ENCODE assay signal across 34 cellular contexts in the genomic region with DNA sequence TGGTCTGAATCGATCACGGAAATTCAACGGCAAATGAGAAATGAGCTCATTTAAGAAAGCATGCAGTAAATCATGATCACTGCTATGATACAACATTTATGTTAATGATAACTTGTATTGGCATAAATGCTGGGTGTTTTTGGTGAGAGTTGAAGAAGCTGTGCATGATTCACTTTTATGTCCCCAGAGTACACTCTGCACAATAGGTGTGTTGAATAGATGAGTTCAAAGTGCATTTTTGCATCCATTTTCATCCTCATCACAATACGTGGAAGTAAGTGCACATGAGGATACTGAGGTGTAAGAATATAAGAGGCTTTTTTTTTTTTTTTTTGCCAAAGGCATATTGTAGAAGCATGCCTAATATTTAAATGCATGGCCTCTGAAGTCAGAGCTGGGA.
"Had no signal": no experiment of that assay in that cellular context is flagged by ENCODE, and none has a peak within 500 bp of the region (broad histone marks: within the 10 kb centered on the region; RNA-seq: fewer than 3 reads in every experiment).

No MANE protein-coding gene starts in this region.

- H3K4me3 Mint-ChIP-seq: activated B cell treated with CpG ODN at 0.5 μM for 24 hours; activated CD4-positive, alpha-beta memory T cell treated with anti-CD3 and anti-CD28 coated beads for 36 hours; activated CD4-positive, alpha-beta T cell treated with anti-CD3 and anti-CD28 coated beads, Interleukin-2, amount 10 ng/mL, durations not matched to agents 24 days and 14 days; activated CD8-positive, alpha-beta T cell treated with anti-CD3 and anti-CD28 coated beads for 36 hours; activated naive CD4-positive, alpha-beta T cell treated with anti-CD3 and anti-CD28 coated beads for 36 hours; activated naive CD8-positive, alpha-beta T cell treated with anti-CD3 and anti-CD28 coated beads for 36 hours; activated T-cell treated with anti-CD3 and anti-CD28 coated beads, Interleukin-2, amount 50 U/mL, for 4 hours; activated T-cell treated with anti-CD3 and anti-CD28 coated beads, Interleukin-2, amount 50 U/mL, for 72 hours; activated T-helper 1 cell treated with anti-CD3 and anti-CD28 coated beads, Interleukin-12 subunit alpha, Interleukin-12 subunit beta, Interleukin-2, Interleukin-4 antibody, amounts not matched to agents 30 ng/mL and 10 ng/mL and 1 ng/mL, durations not matched to agents 14 hours and 24 hours and 36 hours; activated T-helper 17 cell treated with anti-CD3 and anti-CD28 coated beads, Interleukin-2, amount 50 U/mL, for 72 hours; T-helper 1 cell treated with Interleukin-12 subunit alpha and Interleukin-12 subunit beta and Interleukin-4 antibody, amounts not matched to agents 30 μg/mL and 1 μg/mL, for 36 hours; T-helper 2 cell treated with Interferon-gamma antibody and Interleukin-4, amounts not matched to agents 5 μg/mL and 100 μg/mL, for 36 hours had no signal

- H3K9me3 Mint-ChIP-seq: activated B cell treated with CpG ODN at 0.5 μM for 24 hours; activated CD4-positive, alpha-beta memory T cell treated with anti-CD3 and anti-CD28 coated beads for 36 hours; activated CD4-positive, alpha-beta T cell treated with anti-CD3 and anti-CD28 coated beads, Interleukin-2, amount 10 ng/mL, durations not matched to agents 24 days and 14 days; activated naive CD4-positive, alpha-beta T cell treated with anti-CD3 and anti-CD28 coated beads for 36 hours; activated naive CD8-positive, alpha-beta T cell treated with anti-CD3 and anti-CD28 coated beads for 36 hours; T-helper 2 cell treated with Interferon-gamma antibody and Interleukin-4, amounts not matched to agents 5 μg/mL and 100 μg/mL, for 36 hours had no signal

- H3K27ac Mint-ChIP-seq: activated B cell treated with CpG ODN at 0.5 μM for 24 hours; activated CD4-positive, alpha-beta memory T cell treated with anti-CD3 and anti-CD28 coated beads for 36 hours; activated CD4-positive, alpha-beta T cell treated with anti-CD3 and anti-CD28 coated beads, Interleukin-2, amount 10 ng/mL, durations not matched to agents 24 days and 14 days; activated CD8-positive, alpha-beta T cell treated with anti-CD3 and anti-CD28 coated beads for 36 hours; activated naive CD4-positive, alpha-beta T cell treated with anti-CD3 and anti-CD28 coated beads for 36 hours; activated naive CD4-positive, alpha-beta T cell treated with anti-CD3 and anti-CD28 coated beads, Interleukin-2, amount 50 U/mL, for 72 hours; activated naive CD8-positive, alpha-beta T cell treated with anti-CD3 and anti-CD28 coated beads for 36 hours; activated T-cell treated with anti-CD3 and anti-CD28 coated beads, Interleukin-2, amount 50 U/mL, for 72 hours; activated T-helper 1 cell treated with anti-CD3 and anti-CD28 coated beads, Interleukin-12 subunit alpha, Interleukin-12 subunit beta, Interleukin-2, Interleukin-4 antibody, amounts not matched to agents 30 ng/mL and 10 ng/mL and 1 ng/mL, durations not matched to agents 14 hours and 24 hours and 36 hours; activated T-helper 17 cell treated with anti-CD3 and anti-CD28 coated beads, Interleukin-2, amount 50 U/mL, for 72 hours; T-helper 1 cell treated with Interleukin-12 subunit alpha and Interleukin-12 subunit beta and Interleukin-4 antibody, amounts not matched to agents 30 μg/mL and 1 μg/mL, for 36 hours; T-helper 2 cell treated with Interferon-gamma antibody and Interleukin-4, amounts not matched to agents 5 μg/mL and 100 μg/mL, for 36 hours had no signal

- H3K36me3 Mint-ChIP-seq: activated CD4-positive, alpha-beta memory T cell treated with anti-CD3 and anti-CD28 coated beads for 36 hours; activated naive CD4-positive, alpha-beta T cell treated with anti-CD3 and anti-CD28 coated beads, Interleukin-2, amount 50 U/mL, for 72 hours; activated naive CD8-positive, alpha-beta T cell treated with anti-CD3 and anti-CD28 coated beads for 36 hours had no signal

- H3K4me1 ChIP-seq: adrenal gland, body of pancreas, breast epithelium had no signal

- H3K27me3 ChIP-seq: adrenal gland, body of pancreas, brain microvascular endothelial cell, breast epithelium had no signal

- H3K9me3 ChIP-seq: adrenal gland, body of pancreas, breast epithelium had no signal

- H3K27ac ChIP-seq: adrenal gland, body of pancreas, brain microvascular endothelial cell, breast epithelium, VCaP had no signal

- ATAC-seq: activated CD8-positive, alpha-beta T cell treated with anti-CD3 and anti-CD28 coated beads for 36 hours; activated naive CD4-positive, alpha-beta T cell treated with anti-CD3 and anti-CD28 coated beads, Interleukin-2, amount 50 U/mL, for 72 hours; activated T-cell treated with anti-CD3 and anti-CD28 coated beads, Interleukin-2, amount 50 U/mL, for 4 hours; activated T-cell treated with anti-CD3 and anti-CD28 coated beads, Interleukin-2, amount 50 U/mL, for 72 hours; activated T-helper 17 cell treated with anti-CD3 and anti-CD28 coated beads, Interleukin-2, amount 50 U/mL, for 72 hours; body of pancreas had no signal

- DNase-seq: activated B cell treated with CpG ODN at 0.5 μM for 24 hours; activated CD4-positive, alpha-beta memory T cell treated with anti-CD3 and anti-CD28 coated beads for 36 hours; activated CD4-positive, alpha-beta T cell treated with anti-CD3 and anti-CD28 coated beads for 4 hours; activated CD4-positive, alpha-beta T cell treated with anti-CD3 and anti-CD28 coated beads, Interleukin-2, amount 10 ng/mL, durations not matched to agents 24 days and 14 days; activated CD4-positive, alpha-beta T cell treated with anti-CD3 and anti-CD28 coated beads, Interleukin-2, amount 50 U/mL, for 1 hour; activated CD4-positive, alpha-beta T cell treated with anti-CD3 and anti-CD28 coated beads, Interleukin-2, amount 50 U/mL, for 4 hours; activated CD4-positive, CD25-positive, alpha-beta regulatory T cell treated with anti-CD3 and anti-CD28 coated beads, Interleukin-2, amount 50 U/mL, for 72 hours; activated CD8-positive, alpha-beta memory T cell treated with anti-CD3 and anti-CD28 coated beads, Interleukin-2, amount 50 U/mL, for 48 hours; activated CD8-positive, alpha-beta T cell treated with anti-CD3 and anti-CD28 coated beads for 36 hours; activated effector memory CD4-positive, alpha-beta T cell treated with anti-CD3 and anti-CD28 coated beads, Interleukin-2, amount 50 U/mL, for 16 hours; activated gamma-delta T cell treated with Interleukin-2 at 50 U/mL for 16 hours; activated naive CD4-positive, alpha-beta T cell; activated naive CD4-positive, alpha-beta T cell treated with anti-CD3 and anti-CD28 coated beads for 36 hours; activated naive CD4-positive, alpha-beta T cell treated with anti-CD3 and anti-CD28 coated beads, Interleukin-2, amount 50 U/mL, for 16 hours; activated naive CD8-positive, alpha-beta T cell treated with anti-CD3 and anti-CD28 coated beads for 36 hours; activated T-cell treated with anti-CD3 and anti-CD28 coated beads, Interleukin-2, amount 50 U/mL, for 1 hour; activated T-cell treated with anti-CD3 and anti-CD28 coated beads, Interleukin-2, amount 50 U/mL, for 4 hours; activated T-cell treated with anti-CD3 and anti-CD28 coated beads, Interleukin-2, amount 50 U/mL, for 72 hours; adrenal gland; amniotic stem cell; aorta; body of pancreas; brain microvascular endothelial cell; central memory CD4-positive, alpha-beta T cell; T-helper 1 cell; T-helper 2 cell; T-helper 9 cell had no signal

- H3K36me3 ChIP-seq: adrenal gland, brain microvascular endothelial cell, breast epithelium had no signal

- H3K4me3 ChIP-seq: adrenal gland, body of pancreas, breast epithelium had no signal

- H3K4me1 Mint-ChIP-seq: activated B cell treated with CpG ODN at 0.5 μM for 24 hours; activated CD4-positive, alpha-beta T cell treated with anti-CD3 and anti-CD28 coated beads, Interleukin-2, amount 10 ng/mL, durations not matched to agents 24 days and 14 days; activated naive CD8-positive, alpha-beta T cell treated with anti-CD3 and anti-CD28 coated beads for 36 hours; activated T-helper 17 cell treated with anti-CD3 and anti-CD28 coated beads, Interleukin-2, amount 50 U/mL, for 72 hours had no signal

- H3K27me3 Mint-ChIP-seq: activated B cell treated with CpG ODN at 0.5 μM for 24 hours; activated CD4-positive, alpha-beta memory T cell treated with anti-CD3 and anti-CD28 coated beads for 36 hours; activated CD4-positive, alpha-beta T cell treated with anti-CD3 and anti-CD28 coated beads, Interleukin-2, amount 10 ng/mL, durations not matched to agents 24 days and 14 days; activated CD8-positive, alpha-beta T cell treated with anti-CD3 and anti-CD28 coated beads for 36 hours; activated naive CD8-positive, alpha-beta T cell treated with anti-CD3 and anti-CD28 coated beads for 36 hours; activated T-helper 17 cell treated with anti-CD3 and anti-CD28 coated beads, Interleukin-2, amount 50 U/mL, for 72 hours had no signal
